Comparison of ENCODE assay signal across 36 cellular contexts in genomic region chr19:51632126-51632525, GRCh38. TPM values are rescaled to one million over a fixed set of nuclear protein-coding genes. Genes with fewer than 3 reads are reported as not detected.
"Had no signal": no experiment of that assay in that cellular context is flagged by ENCODE, and none has a peak within 500 bp of the region (broad histone marks: within the 10 kb centered on the region; RNA-seq: fewer than 3 reads in every experiment).

No MANE protein-coding gene starts in this region.

- H3K9me3 ChIP-seq: adrenal gland, breast epithelium had no signal

- H3K4me1 ChIP-seq: adrenal gland, body of pancreas, breast epithelium had no signal

- H3K27me3 ChIP-seq: adrenal gland, body of pancreas, brain microvascular endothelial cell had no signal

- H3K4me3 ChIP-seq: adrenal gland, body of pancreas, breast epithelium had no signal

- DNase-seq: activated CD4-positive, alpha-beta memory T cell treated with anti-CD3 and anti-CD28 coated beads, Interleukin-2, amount 10 ng/mL, durations not matched to agents 7 days and 5 days; activated CD4-positive, alpha-beta T cell treated with anti-CD3 and anti-CD28 coated beads for 1 hour; activated CD4-positive, alpha-beta T cell treated with anti-CD3 and anti-CD28 coated beads for 36 hours; activated CD4-positive, alpha-beta T cell treated with anti-CD3 and anti-CD28 coated beads for 48 hours; activated CD4-positive, alpha-beta T cell treated with anti-CD3 and anti-CD28 coated beads, Interleukin-2, amount 10 ng/mL, durations not matched to agents 7 days and 5 days; activated CD4-positive, alpha-beta T cell treated with anti-CD3 and anti-CD28 coated beads, Interleukin-2, amount 50 U/mL, for 48 hours; activated CD4-positive, CD25-positive, alpha-beta regulatory T cell; activated CD8-positive, alpha-beta memory T cell treated with anti-CD3 and anti-CD28 coated beads, Interleukin-2, amount 50 U/mL, for 4 hours; activated effector memory CD4-positive, alpha-beta T cell treated with anti-CD3 and anti-CD28 coated beads, Interleukin-2, amount 50 U/mL, for 16 hours; activated gamma-delta T cell treated with Interleukin-2 at 50 U/mL for 16 hours; activated naive CD4-positive, alpha-beta T cell; activated naive CD4-positive, alpha-beta T cell treated with anti-CD3 and anti-CD28 coated beads for 36 hours; activated naive CD4-positive, alpha-beta T cell treated with anti-CD3 and anti-CD28 coated beads, Interleukin-2, amount 50 U/mL, for 16 hours; activated naive CD8-positive, alpha-beta T cell treated with anti-CD3 and anti-CD28 coated beads for 36 hours; activated T-cell treated with anti-CD3 and anti-CD28 coated beads for 4 hours; activated T-cell treated with anti-CD3 and anti-CD28 coated beads, Interleukin-2, amount 50 U/mL, for 1 hour; activated T-cell treated with anti-CD3 and anti-CD28 coated beads, Interleukin-2, amount 50 U/mL, for 4 hours; activated T-cell treated with anti-CD3 and anti-CD28 coated beads, Interleukin-2, amount 50 U/mL, for 72 hours; amniotic stem cell; aorta; body of pancreas; brain microvascular endothelial cell; central memory CD4-positive, alpha-beta T cell; T-helper 1 cell; T-helper 2 cell; T-helper 9 cell; WERI-Rb-1 had no signal

- H3K36me3 ChIP-seq: adrenal gland, brain microvascular endothelial cell, breast epithelium, WERI-Rb-1 had no signal

- H3K27ac ChIP-seq: adrenal gland, body of pancreas, brain microvascular endothelial cell, breast epithelium, WERI-Rb-1 had no signal

- FAIRE-seq: astrocyte, TTC549 had no signal

RNA-seq across cellular contexts. Expression of gene SIGLEC5, which starts 1.9 kb away (rescaled TPM):
- total RNA-seq: activated CD4-positive, alpha-beta memory T cell treated with anti-CD3 and anti-CD28 coated beads, Interleukin-2, amount 10 ng/mL, durations not matched to agents 7 days and 5 days; activated CD4-positive, alpha-beta T cell treated with anti-CD3 and anti-CD28 coated beads for 36 hours; activated CD4-positive, alpha-beta T cell treated with anti-CD3 and anti-CD28 coated beads, Interleukin-2, amount 10 ng/mL, durations not matched to agents 7 days and 5 days; activated CD8-positive, alpha-beta memory T cell treated with anti-CD3 and anti-CD28 coated beads for 36 hours; activated naive CD4-positive, alpha-beta T cell treated with anti-CD3 and anti-CD28 coated beads, Interleukin-2, amount 50 U/mL, for 72 hours; activated naive CD8-positive, alpha-beta T cell treated with anti-CD3 and anti-CD28 coated beads for 36 hours; activated T-cell treated with anti-CD3 and anti-CD28 coated beads, Interleukin-2, amount 50 U/mL, for 72 hours; activated T-helper 1 cell treated with anti-CD3 and anti-CD28 coated beads, Interleukin-12 subunit alpha, Interleukin-12 subunit beta, Interleukin-2, Interleukin-4 antibody, amounts not matched to agents 30 ng/mL and 10 ng/mL and 1 ng/mL, durations not matched to agents 14 hours and 24 hours and 36 hours; activated T-helper 17 cell treated with anti-CD3 and anti-CD28 coated beads, Interleukin-2, amount 50 U/mL, for 72 hours; astrocyte had no signal
- polyA plus RNA-seq: adrenal gland, aorta had no signal

RNA-seq across cellular contexts. Expression of gene SIGLEC14, which starts 14.5 kb away (rescaled TPM):
- total RNA-seq: activated CD4-positive, alpha-beta memory T cell treated with anti-CD3 and anti-CD28 coated beads, Interleukin-2, amount 10 ng/mL, durations not matched to agents 7 days and 5 days; activated CD4-positive, alpha-beta T cell treated with anti-CD3 and anti-CD28 coated beads for 36 hours; activated CD4-positive, alpha-beta T cell treated with anti-CD3 and anti-CD28 coated beads, Interleukin-2, amount 10 ng/mL, durations not matched to agents 7 days and 5 days; activated naive CD4-positive, alpha-beta T cell treated with anti-CD3 and anti-CD28 coated beads for 36 hours; activated T-cell treated with anti-CD3 and anti-CD28 coated beads, Interleukin-2, amount 50 U/mL, for 4 hours; activated T-helper 1 cell treated with anti-CD3 and anti-CD28 coated beads, Interleukin-12 subunit alpha, Interleukin-12 subunit beta, Interleukin-2, Interleukin-4 antibody, amounts not matched to agents 30 ng/mL and 10 ng/mL and 1 ng/mL, durations not matched to agents 14 hours and 24 hours and 36 hours; activated T-helper 17 cell treated with anti-CD3 and anti-CD28 coated beads, Interleukin-2, amount 50 U/mL, for 72 hours; astrocyte; body of pancreas; WTC11 had no signal
